ENCODE assay signal across 8 cellular contexts in the genomic region with DNA sequence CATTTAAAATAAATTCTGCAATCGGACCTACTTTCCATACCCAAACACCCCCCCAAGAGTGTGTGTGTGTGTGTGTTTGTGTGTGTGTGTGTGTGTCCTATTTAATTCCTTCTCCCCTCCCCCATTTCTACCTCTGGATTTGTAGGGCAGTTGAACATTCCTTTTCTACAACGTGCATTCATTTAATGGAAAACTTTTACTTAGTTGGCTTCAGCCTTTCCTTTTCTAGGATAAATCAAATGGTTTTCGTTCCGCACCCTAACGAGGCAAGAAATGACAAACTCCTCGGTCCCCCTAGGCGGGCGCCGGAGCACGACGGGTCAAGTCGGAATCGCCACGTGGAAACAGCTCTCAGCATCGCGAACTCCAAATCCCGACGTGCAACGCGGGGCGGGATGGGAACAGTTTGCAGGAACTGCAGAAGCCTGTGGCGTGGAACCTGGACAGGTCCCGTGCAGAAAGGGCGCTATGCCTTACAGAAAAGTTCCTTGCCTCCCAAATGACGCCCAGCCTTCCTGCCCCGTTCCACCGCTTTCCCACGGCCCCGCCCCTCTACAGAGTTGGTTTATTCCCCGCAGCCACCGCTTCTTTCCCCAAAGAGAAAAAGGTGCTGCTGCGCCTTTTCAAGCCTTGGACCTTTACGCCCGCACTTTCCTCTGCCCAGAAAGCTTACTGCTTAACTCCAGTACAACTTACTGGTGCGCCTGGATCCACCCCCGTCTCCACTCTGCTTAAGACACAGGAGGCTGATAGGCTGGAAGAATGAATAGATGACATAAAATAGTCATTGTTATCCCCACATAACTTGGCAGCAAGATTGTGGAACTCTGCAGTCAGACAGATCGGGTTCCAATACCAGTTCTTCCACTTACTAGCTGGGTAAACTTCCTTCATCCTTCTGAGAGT. TPM values are rescaled to one million over a fixed set of nuclear protein-coding genes. Genes with fewer than 3 reads are reported as not detected.
DNase-seq lines count a peak whose midpoint lies in the region; FAIRE-seq and TF ChIP-seq lines count a peak whose summit lies in the region.

No MANE protein-coding gene starts in this region.

- FAIRE-seq in RCC 7860 (lab: Jason Lieb, UNC) (no peak), frontal cortex (lab: Jason Lieb, UNC) (no peak)

- H3K27me3 ChIP-seq in tibial nerve: no peaks in the 10 kb centered on the region

- peak in 1 of 2 donors; percentile 62 for TF ChIP-seq EP300 in tibial nerve (IDR thresholded peaks at IDR 0.05)

- peak overlapping the region; percentile 80 to 98 (median 96) for H3K4me3 ChIP-seq in tibial nerve

- CTCF ChIA-PET in activated naive CD4-positive, alpha-beta T cell treated with anti-CD3 and anti-CD28 coated beads, Interleukin-2, amount 10 ng/mL, durations not matched to agents 7 days and 5 days (lab: Charles Lee): no interaction called here

- H3K27me3 Mint-ChIP-seq in activated naive CD4-positive, alpha-beta T cell treated with anti-CD3 and anti-CD28 coated beads, Interleukin-2, amount 10 ng/mL, durations not matched to agents 7 days and 5 days: peaks cover 20% of the 10 kb centered on the region
- H3K27me3 Mint-ChIP-seq in nephron progenitor cell (ENCODE audit: low read depth, poor library complexity): peaks cover 14% of the 10 kb centered on the region

- WGBS in tibial nerve, 2 donors: 1% methylated on average over 32 to 37 of the region's 37 CpGs

- no peaks in the 10 kb centered on the region for H3K9me3 ChIP-seq in tibial nerve

- peaks cover 34% of the 10 kb centered on the region for H3K4me1 Mint-ChIP-seq in activated naive CD4-positive, alpha-beta T cell treated with anti-CD3 and anti-CD28 coated beads, Interleukin-2, amount 10 ng/mL, durations not matched to agents 7 days and 5 days
- H3K4me1 Mint-ChIP-seq in nephron progenitor cell: peaks cover 40% of the 10 kb centered on the region

- peaks cover 16% of the 10 kb centered on the region for H3K36me3 Mint-ChIP-seq in activated naive CD4-positive, alpha-beta T cell treated with anti-CD3 and anti-CD28 coated beads, Interleukin-2, amount 10 ng/mL, durations not matched to agents 7 days and 5 days
- peaks cover 7% of the 10 kb centered on the region for H3K36me3 Mint-ChIP-seq in nephron progenitor cell (ENCODE audit: low read depth)

- H3K4me3 Mint-ChIP-seq in activated naive CD4-positive, alpha-beta T cell treated with anti-CD3 and anti-CD28 coated beads, Interleukin-2, amount 10 ng/mL, durations not matched to agents 7 days and 5 days: peak overlapping the region; percentile 96
- peak overlapping the region; percentile 99 for H3K4me3 Mint-ChIP-seq in nephron progenitor cell

- H3K9me3 Mint-ChIP-seq in activated naive CD4-positive, alpha-beta T cell treated with anti-CD3 and anti-CD28 coated beads, Interleukin-2, amount 10 ng/mL, durations not matched to agents 7 days and 5 days: no peaks in the 10 kb centered on the region
- no peaks in the 10 kb centered on the region for H3K9me3 Mint-ChIP-seq in nephron progenitor cell

- DNase-seq in SIG-M5 treated with dmso at 0.1 percent for 504 hours (lab: John Stamatoyannopoulos, UW; ENCODE audit: unreplicated experiment): peak; percentile 81
- no peak for DNase-seq in SIG-M5 (lab: John Stamatoyannopoulos, UW)
- DNase-seq in Kasumi-1 (lab: John Stamatoyannopoulos, UW): peak; percentile 85 to 87
- peak; percentile 70 for DNase-seq in RCC 7860 (ENCODE audit: low spot score)
- DNase-seq in activated naive CD4-positive, alpha-beta T cell treated with anti-CD3 and anti-CD28 coated beads, Interleukin-2, amount 10 ng/mL, durations not matched to agents 7 days and 5 days: peak; percentile 61
- DNase-seq in frontal cortex (ENCODE audit: low spot score in 2 of 2): peak; percentile 41 to 52
- DNase-seq in nephron progenitor cell: peak; percentile 76
- peak; percentile 63 to 76 for DNase-seq in tibial nerve (ENCODE audit: low spot score in 2 of 2)

- TF ChIP-seq POLR2A in tibial nerve (IDR thresholded peaks at IDR 0.05): no peak

- peaks cover 0 to 32% (median 8%) of the 10 kb centered on the region in 4 donors for H3K4me1 ChIP-seq in tibial nerve

- H3K27ac Mint-ChIP-seq in activated naive CD4-positive, alpha-beta T cell treated with anti-CD3 and anti-CD28 coated beads, Interleukin-2, amount 10 ng/mL, durations not matched to agents 7 days and 5 days: peak overlapping the region; percentile 94
- H3K27ac Mint-ChIP-seq in nephron progenitor cell: peak overlapping the region; percentile 90

- peak overlapping the region; percentile 73 to 95 (median 88) for H3K27ac ChIP-seq in tibial nerve

- H3K36me3 ChIP-seq in tibial nerve: peaks cover 0 to 18% (median 0%) of the 10 kb centered on the region in 3 donors

- TF ChIP-seq CTCF in nephron progenitor cell (IDR thresholded peaks at IDR 0.05) (no peak), tibial nerve (IDR thresholded peaks at IDR 0.05) (no peak)

RNA-seq across cellular contexts. Expression of a gene that starts 1.1 kb away (rescaled TPM):
- total RNA-seq in frontal cortex (42.8 TPM), tibial nerve (10 to 100 TPM; 28.8 to 51.0 (median 36.5) TPM)

RNA-seq across cellular contexts. Expression of a gene that starts 21.1 kb away (rescaled TPM):
- total RNA-seq in frontal cortex: 34.6 TPM
- total RNA-seq in tibial nerve: 10 to 100 TPM; 45.2 to 86.5 (median 66.1) TPM

RNA-seq across cellular contexts. Expression of a gene that starts 37.2 kb away (rescaled TPM):
- total RNA-seq in frontal cortex (not detected), tibial nerve (not detected)

RNA-seq across cellular contexts. Expression of a gene that starts 40.6 kb away (rescaled TPM):
- total RNA-seq in frontal cortex (344 TPM), tibial nerve (100 to 1,000 TPM; 182 to 212 (median 199) TPM)

RNA-seq across cellular contexts. Expression of a gene that starts 51.9 kb away (rescaled TPM):
- total RNA-seq in frontal cortex (47.3 TPM), tibial nerve (10 to 100 TPM; 51.6 to 96.9 (median 64.0) TPM)
